ENCODE assay signal across 16 cellular contexts in the genomic region with DNA sequence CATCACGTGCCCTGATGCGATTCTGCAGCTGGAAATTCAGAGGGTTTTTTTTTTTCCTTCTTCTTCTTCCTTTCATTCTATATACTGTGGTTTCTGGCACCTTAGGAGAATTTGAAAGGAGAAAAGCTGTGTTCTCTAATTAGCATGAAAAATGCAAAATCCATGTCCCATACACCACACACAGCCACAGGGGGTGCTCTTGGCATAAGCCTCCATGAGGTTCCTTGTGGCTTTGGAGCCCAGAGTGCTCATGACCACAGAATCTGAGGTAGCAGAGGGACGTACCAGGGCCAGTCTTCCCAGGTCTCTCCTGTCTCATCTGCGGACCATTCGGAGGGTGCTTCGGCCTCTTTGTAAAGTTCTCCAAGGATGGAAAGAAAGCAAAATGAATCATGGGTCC.
DNase-seq lines count a peak whose midpoint lies in the region; ATAC-seq, FAIRE-seq and TF ChIP-seq lines count a peak whose summit lies in the region.
"Had no signal": no experiment of that assay in that cellular context is flagged by ENCODE, and none has a peak within 500 bp of the region (broad histone marks: within the 10 kb centered on the region; RNA-seq: fewer than 3 reads in every experiment).

No MANE protein-coding gene starts in this region.

- H3K9ac ChIP-seq in keratinocyte (ENCODE audit: control insufficient read depth, extremely low read depth, insufficient read depth, low read length): no peak overlapping the region
- H3K9ac ChIP-seq: KMS-11 had no signal

- H3K27ac ChIP-seq in VCaP (no peak overlapping the region), keratinocyte (ENCODE audit: control insufficient read depth, insufficient read depth, low read length) (no peak overlapping the region), left lung (no peak overlapping the region)
- H3K27ac ChIP-seq: KMS-11, sigmoid colon, testis had no signal

- peak; percentile 4 for TF ChIP-seq CTCF in HFF-Myc (IDR thresholded peaks at IDR 0.05; ENCODE audit: low read depth, low read length, missing control alignments)
- TF ChIP-seq CTCF in VCaP (conservative IDR thresholded peaks at IDR 0.05): peak; percentile 37; the same call in 1 of the 2 replicates
- peak; percentile 35 to 49 (median 48) for TF ChIP-seq CTCF in keratinocyte (optimal IDR thresholded peaks at IDR 0.05 in 1 of 3, IDR thresholded peaks at IDR 0.05 in 1 of 3, conservative IDR thresholded peaks at IDR 0.05 in 1 of 3; ENCODE audit: extremely low read depth in 1 of 3, insufficient read depth in 2 of 3, low read length in 3 of 3)
- TF ChIP-seq CTCF in left lung (IDR thresholded peaks at IDR 0.05): no peak

- FAIRE-seq in keratinocyte (lab: Jason Lieb, UNC): no peak

- H4K20me1 ChIP-seq in keratinocyte (ENCODE audit: control insufficient read depth, extremely low read depth, insufficient read depth, low read length): no peaks in the 10 kb centered on the region

- H3K4me1 ChIP-seq in keratinocyte (ENCODE audit: control insufficient read depth, extremely low read depth, insufficient read depth, low read length) (no peaks in the 10 kb centered on the region), left lung (no peaks in the 10 kb centered on the region)
- H3K4me1 ChIP-seq: sigmoid colon, testis had no signal

- H3K9me3 ChIP-seq in keratinocyte (ENCODE audit: control insufficient read depth, low read depth, low read length) (no peaks in the 10 kb centered on the region), left lung (no peaks in the 10 kb centered on the region)
- H3K9me3 ChIP-seq: testis had no signal

- H3K4me3 ChIP-seq in HFF-Myc (replicated peaks; ENCODE audit: low read depth, low read length) (no peak overlapping the region), keratinocyte (ENCODE audit: control insufficient read depth in 2 of 3, extremely low read depth in 1 of 3, insufficient read depth in 2 of 3, low read depth in 1 of 3, low read length in 3 of 3) (no peak overlapping the region), left lung (no peak overlapping the region)
- H3K4me3 ChIP-seq: sigmoid colon, testis had no signal

- peak; percentile 1 for DNase-seq in DMS114 treated with DMSO at 0.1 percent for 48 hours (lab: John Stamatoyannopoulos, UW; ENCODE audit: unreplicated experiment)
- no peak for DNase-seq in HFF-Myc (ENCODE audit: extremely low read depth, low read depth)
- no peak for DNase-seq in keratinocyte (ENCODE audit: low read depth, low spot score)
- no peak for DNase-seq in left lung
- DNase-seq in SKM-1 (lab: John Stamatoyannopoulos, UW; ENCODE audit: unreplicated experiment): no peak
- no peak for DNase-seq in T-helper 1 cell
- DNase-seq in stimulated activated CD4-positive, alpha-beta T cell treated with anti-CD3 and anti-CD28 coated beads, Interleukin-1b, Interleukin-23, amount 100 ng/mL, for 48 hours: no peak
- DNase-seq: activated CD4-positive, alpha-beta T cell treated with anti-CD3 and anti-CD28 coated beads, Interleukin-2, amount 50 U/mL, for 4 hours; activated gamma-delta T cell treated with Interleukin-2 at 50 U/mL for 16 hours; CD8-positive, alpha-beta memory T cell; NCI-H446; sigmoid colon; testis had no signal

- H3K27me3 ChIP-seq in keratinocyte (ENCODE audit: control insufficient read depth, extremely low read depth, insufficient read depth, low read length): peaks cover 14% of the 10 kb centered on the region
- H3K27me3 ChIP-seq in left lung: peaks cover 0 to 13% of the 10 kb centered on the region in 2 donors
- H3K27me3 ChIP-seq: testis had no signal

- intact Hi-C loops in left lung (cut with DNase I): no loop called here

- no peaks in the 10 kb centered on the region for H3K36me3 ChIP-seq in keratinocyte (ENCODE audit: control insufficient read depth in 2 of 2, extremely low read depth in 1 of 2, insufficient read depth in 2 of 2, low read length in 2 of 2)
- no peaks in the 10 kb centered on the region for H3K36me3 ChIP-seq in left lung
- H3K36me3 ChIP-seq: sigmoid colon had no signal

- dilution Hi-C loops in keratinocyte (cut with MboI; ENCODE audit: extremely low pct_ligation_motif_present, low sequenced_read_pairs): no loop called here

- no peak overlapping the region for H3K4me2 ChIP-seq in keratinocyte (ENCODE audit: control insufficient read depth, extremely low read depth, insufficient read depth, low read depth, low read length)
- H3K4me2 ChIP-seq: KMS-11 had no signal

- H3K9me1 ChIP-seq in keratinocyte (ENCODE audit: control insufficient read depth, extremely low read depth, insufficient read depth, low read length): no peaks in the 10 kb centered on the region

- no peak overlapping the region for H2AFZ ChIP-seq in keratinocyte (ENCODE audit: control insufficient read depth, low read length)

- H3K79me2 ChIP-seq in keratinocyte (ENCODE audit: control insufficient read depth, insufficient read depth, low read length): no peaks in the 10 kb centered on the region

- ATAC-seq in left lung: no peak
- ATAC-seq: HCT116 had no signal

Comparison
In these comparisons a context has a peak if more than half of its experiments do, and no peak if none do; other contexts are left out.
1. CTCF ChIP-seq: peak in HFF-Myc (single experiment), VCaP (single experiment) and keratinocyte (3 of 3); none in left lung (0 of 2).